Comparison of ENCODE assay signal across 23 cellular contexts in genomic region chr5:42338136-42338535, GRCh38.
"Had no signal": no experiment of that assay in that cellular context is flagged by ENCODE, and none has a peak within 500 bp of the region (broad histone marks: within the 10 kb centered on the region; RNA-seq: fewer than 3 reads in every experiment).

No MANE protein-coding gene starts in this region.

- H3K36me3 ChIP-seq: SJCRH30 had no signal

- ATAC-seq: Panc1, PC-3, Right ventricle myocardium inferior, SK-N-SH treated with all-trans-retinoic acid at 6 μM for 48 hours had no signal

- H3K4me3 ChIP-seq: SJCRH30 had no signal

- H3K9ac ChIP-seq: KMS-11 had no signal

- H3K4me2 ChIP-seq: KMS-11 had no signal

- H3K27me3 ChIP-seq: SJCRH30 had no signal

- H3K27ac ChIP-seq: KMS-11, SJCRH30 had no signal

- DNase-seq: IMR-90, Kasumi-1, MV-4-11, NCI-H1048, NCI-H1105, NCI-H1417, NCI-H1436 treated with DMSO at 0.1 percent for 48 hours, NCI-H1694, NCI-H187 treated with DMSO at 0.1 percent for 48 hours, NCI-H2029 treated with DMSO at 0.1 percent for 48 hours, NCI-H2171 treated with DMSO at 0.1 percent for 48 hours, NCI-H2227 treated with DMSO at 0.1 percent for 48 hours, NCI-H524, NCI-H526 treated with DMSO at 0.1 percent for 48 hours, NCI-H748 treated with DMSO at 0.1 percent for 48 hours, PC-3, SHP77 treated with DMSO at 0.1 percent for 48 hours, SJCRH30, T-helper 1 cell had no signal

- H3K4me1 ChIP-seq: SJCRH30 had no signal

- H3K9me3 ChIP-seq: SJCRH30 had no signal
